1 cellular context compared by ENCODE assay signal in genomic region chr1:212487286-212487685, GRCh38.
TF ChIP-seq lines count a peak whose summit lies in the region.

No MANE protein-coding gene starts in this region.

TF ChIP-seq in A549, 52 proteins besides CTCF, POLR2A, EP300 and RAD21 (continued from another document):
- TF ChIP-seq ELK1 (IDR thresholded peaks at IDR 0.05; ENCODE audit: low read depth, low read length) (no peak), HOXA7 (CRISPR knock-in tag; IDR thresholded peaks at IDR 0.05) (no peak), EHF (CRISPR knock-in tag; IDR thresholded peaks at IDR 0.05) (peak; percentile 16; the same call in 1 of the 2 replicates), EHMT2 (IDR thresholded peaks at IDR 0.05; ENCODE audit: low read depth) (no peak)
